ENCODE assay signal across 1 cellular context in genomic region chr19:6276447-6276846, GRCh38.
TF ChIP-seq lines count a peak whose summit lies in the region.

No MANE protein-coding gene starts in this region.

TF ChIP-seq in K562, 482 proteins besides CTCF, POLR2A, EP300 and RAD21 (continued from another document and continues in another):
- TF ChIP-seq MXD1 (CRISPR knock-in tag; IDR thresholded peaks at IDR 0.05; ENCODE audit: borderline replicate concordance, poor library complexity, severe bottlenecking) (no peak), CREM (IDR thresholded peaks at IDR 0.05; ENCODE audit: low read depth) (peak; percentile 73), DIDO1 (tag; IDR thresholded peaks at IDR 0.05; ENCODE audit: low read depth) (no peak), PTTG1 (tag; IDR thresholded peaks at IDR 0.05; ENCODE audit: low read depth) (no peak), PTBP1 (IDR thresholded peaks at IDR 0.05; ENCODE audit: low read depth, low read length) (no peak), SMARCA4 (IDR thresholded peaks at IDR 0.05) (peak; percentile 83; the same call in 1 of the 2 replicates), NUFIP1 (IDR thresholded peaks at IDR 0.05; ENCODE audit: partially characterized antibody) (no peak), POLR2B (IDR thresholded peaks at IDR 0.05; ENCODE audit: low read depth, partially characterized antibody) (no peak), POLR2H (tag; IDR thresholded peaks at IDR 0.05; ENCODE audit: low read depth) (no peak), VEZF1 (CRISPR knock-in tag; IDR thresholded peaks at IDR 0.05) (peak; percentile 88), ZHX1 (conservative IDR thresholded peaks at IDR 0.05; ENCODE audit: low read length) (no peak), TGIF2 (CRISPR knock-in tag; IDR thresholded peaks at IDR 0.05) (no peak), LCOR (CRISPR knock-in tag; IDR thresholded peaks at IDR 0.05) (no peak), ZBTB26 (CRISPR knock-in tag; IDR thresholded peaks at IDR 0.05) (no peak), E2F1 (CRISPR knock-in tag; IDR thresholded peaks at IDR 0.05) (no peak), WHSC1 (IDR thresholded peaks at IDR 0.05; ENCODE audit: low read length) (no peak), ETS1 (conservative IDR thresholded peaks at IDR 0.05; ENCODE audit: control insufficient read depth, low read depth, low read length) (no peak), NFE2 (IDR thresholded peaks at IDR 0.05; ENCODE audit: low read depth) (no peak; the same call in 1 of the 2 replicates), TCF7 (IDR thresholded peaks at IDR 0.05; ENCODE audit: borderline replicate concordance) (no peak), SPI1 (IDR thresholded peaks at IDR 0.05; ENCODE audit: borderline replicate concordance, low read depth, low read length) (no peak), MECOM (CRISPR knock-in tag; IDR thresholded peaks at IDR 0.05) (no peak), NR2F6 (CRISPR knock-in tag; IDR thresholded peaks at IDR 0.05) (no peak), ESRRB (CRISPR knock-in tag; IDR thresholded peaks at IDR 0.05; ENCODE audit: borderline replicate concordance) (no peak), FUS (optimal IDR thresholded peaks at IDR 0.05; ENCODE audit: low read depth, low read length) (no peak), BRCA1 (IDR thresholded peaks at IDR 0.05) (no peak), BRCA1 (CRISPR knock-in tag; IDR thresholded peaks at IDR 0.05) (no peak), POLR3A (IDR thresholded peaks at IDR 0.05; ENCODE audit: borderline replicate concordance, extremely low read depth, insufficient read depth, insufficient read length) (no peak), KDM1A (IDR thresholded peaks at IDR 0.05) (peak in 1 of 2 experiments; percentile 56; a peak in 2 of 4 replicates), ZNF175 (CRISPR knock-in tag; IDR thresholded peaks at IDR 0.05; ENCODE audit: low read depth) (no peak), ZNF609 (CRISPR knock-in tag; IDR thresholded peaks at IDR 0.05; ENCODE audit: borderline replicate concordance) (no peak), POLR2G (IDR thresholded peaks at IDR 0.05; ENCODE audit: low read depth, low read length) (no peak), E2F5 (CRISPR knock-in tag; IDR thresholded peaks at IDR 0.05) (no peak), RBM14 (IDR thresholded peaks at IDR 0.05; ENCODE audit: borderline replicate concordance, insufficient read depth, low read depth, low read length) (no peak), ZNF184 (CRISPR knock-in tag; IDR thresholded peaks at IDR 0.05) (no peak), IRF9 (tag; IDR thresholded peaks at IDR 0.05) (no peak), GABPB1 (CRISPR knock-in tag; IDR thresholded peaks at IDR 0.05) (no peak), ZNF274 (IDR thresholded peaks at IDR 0.05; ENCODE audit: borderline replicate concordance, low read depth, low read length) (no peak), ZNF583 (CRISPR knock-in tag; IDR thresholded peaks at IDR 0.05) (no peak), MAFF (IDR thresholded peaks at IDR 0.05; ENCODE audit: low read length) (no peak), ZBTB12 (CRISPR knock-in tag; IDR thresholded peaks at IDR 0.05) (no peak), PREB (CRISPR knock-in tag; IDR thresholded peaks at IDR 0.05) (no peak), ZNF445 (CRISPR knock-in tag; IDR thresholded peaks at IDR 0.05; ENCODE audit: low read depth) (no peak), ZNF644 (tag; IDR thresholded peaks at IDR 0.05; ENCODE audit: low read depth) (no peak), ZNF444 (CRISPR knock-in tag; IDR thresholded peaks at IDR 0.05) (no peak), ZNF740 (CRISPR knock-in tag; IDR thresholded peaks at IDR 0.05) (no peak), ZNF740 (tag; IDR thresholded peaks at IDR 0.05) (no peak; a peak in 1 of 4 replicates), KAT2B (IDR thresholded peaks at IDR 0.05; ENCODE audit: low read depth, low read length) (no peak), ZNF695 (CRISPR knock-in tag; IDR thresholded peaks at IDR 0.05) (no peak), SMAD4 (CRISPR knock-in tag; conservative IDR thresholded peaks at IDR 0.05) (peak; percentile 71; the same call in 1 of the 2 replicates), PHB (CRISPR knock-in tag; IDR thresholded peaks at IDR 0.05) (no peak), XRCC3 (IDR thresholded peaks at IDR 0.05) (no peak)
